ENCODE assay signal across 22 cellular contexts in the genomic region with DNA sequence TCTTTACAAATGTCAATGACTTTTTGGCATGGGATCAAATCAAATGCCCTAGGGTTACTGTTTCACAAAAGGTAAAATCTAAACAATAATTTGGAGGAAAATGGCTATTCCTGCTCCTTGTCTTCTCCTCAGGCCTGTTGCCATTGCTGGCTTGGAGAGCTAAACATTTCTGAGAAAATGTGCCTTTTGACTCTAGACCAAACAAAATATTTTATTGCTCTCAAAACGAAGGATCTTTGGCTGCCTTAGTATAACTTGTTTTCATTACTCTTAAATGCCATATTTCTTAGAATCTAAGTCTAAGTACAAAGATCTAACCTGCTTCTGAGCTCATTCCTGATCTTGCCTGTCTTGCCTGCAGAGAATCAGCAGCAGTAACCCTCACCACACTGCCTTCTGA.
"Had no signal": no experiment of that assay in that cellular context is flagged by ENCODE, and none has a peak within 500 bp of the region (broad histone marks: within the 10 kb centered on the region; RNA-seq: fewer than 3 reads in every experiment).

No MANE protein-coding gene starts in this region.

- H3K36me3 ChIP-seq: esophagus muscularis mucosa, left ventricle myocardium inferior, sigmoid colon, thyroid gland, upper lobe of left lung, uterus had no signal

- H3K4me1 ChIP-seq: left ventricle myocardium inferior, thyroid gland, upper lobe of left lung, uterus had no signal

- H3K79me2 ChIP-seq: hepatocyte had no signal

- H3K4me2 ChIP-seq: hepatocyte had no signal

- FAIRE-seq: kidney had no signal

- H3K27me3 ChIP-seq: esophagus muscularis mucosa, hepatocyte, sigmoid colon, thyroid gland, upper lobe of left lung, uterus had no signal

- H3K27ac ChIP-seq: dorsolateral prefrontal cortex, epithelial cell of prostate, esophagus muscularis mucosa, hepatocyte, left ventricle myocardium inferior, sigmoid colon, skin epidermis, thyroid gland, upper lobe of left lung, uterus had no signal

- H3K4me3 ChIP-seq: dorsolateral prefrontal cortex, esophagus muscularis mucosa, hepatocyte, left ventricle myocardium inferior, lung, sigmoid colon, skin epidermis, thyroid gland, upper lobe of left lung, uterus had no signal

- H2AFZ ChIP-seq: hepatocyte had no signal

- DNase-seq: cortex of kidney; dorsolateral prefrontal cortex; effector CD8-positive, alpha-beta T cell; foreskin melanocyte; head of caudate nucleus; kidney; left cardiac atrium; left ventricle myocardium inferior; mesenchymal stem cell; midbrain; posterior cingulate gyrus; sigmoid colon; stimulated activated naive CD4-positive, alpha-beta T cell treated with Interleukin-2 at 50 U/mL for 16 hours; thyroid gland; upper lobe of left lung; uterus had no signal

- H3K9me3 ChIP-seq: esophagus muscularis mucosa, left ventricle myocardium inferior, sigmoid colon, thyroid gland, upper lobe of left lung, uterus had no signal

- ATAC-seq: left cardiac atrium; natural killer cell treated with Interleukin-12 subunit alpha and Interleukin-12 subunit beta and Interleukin-15 and Interleukin-18, amount 100 ng/mL, for 72 hours had no signal
